In genomic region chr15:48695835-48696573, GRCh38 we compare ENCODE assay signal across 15 cellular contexts. TPM values are rescaled to one million over a fixed set of nuclear protein-coding genes. Genes with fewer than 3 reads are reported as not detected.
A peak's percentile ranks its signal among the peaks of the same experiment; 100 is the strongest.
DNase-seq lines count a peak whose midpoint lies in the region; ATAC-seq and TF ChIP-seq lines count a peak whose summit lies in the region.
"Had no signal": no experiment of that assay in that cellular context is flagged by ENCODE, and none has a peak within 500 bp of the region (broad histone marks: within the 10 kb centered on the region; RNA-seq: fewer than 3 reads in every experiment).

No MANE protein-coding gene starts in this region.

- DNase-seq in ELR (ENCODE audit: low read depth) (peak; percentile 27), SJSA1 (ENCODE audit: low read depth in 1 of 2, low spot score in 2 of 2) (no peak), brain microvascular endothelial cell (no peak), Right ventricle myocardium superior (no peak), prostate gland (ENCODE audit: low spot score) (no peak)
- no peak for DNase-seq in central memory CD4-positive, alpha-beta T cell
- DNase-seq in stimulated activated naive CD8-positive, alpha-beta T cell treated with anti-CD3 and anti-CD28 coated beads, Interleukin-15, Interleukin-2, amounts not matched to agents 100 U/mL and 50 U/mL, for 24 hours, result no peak
- DNase-seq: DMS153; NCI-H1436; NCI-H69; NK-92 treated with Interleukin-12 subunit alpha and Interleukin-12 subunit beta, amount 100 ng/mL, for 24 hours; SHP77 treated with DMSO at 0.1 percent for 48 hours had no signal

- in situ Hi-C loops in brain microvascular endothelial cell (cut with HindIII; ENCODE audit: low pct_ligation_motif_present, low sequenced_read_pairs), result no loop called here

- H3K4me1 ChIP-seq in SJSA1 (replicated peaks) (peaks cover 39% of the 10 kb centered on the region), mesodermal cell (ENCODE audit: control insufficient read depth, insufficient read depth, low read length, poor library complexity, severe bottlenecking) (peaks cover 13% of the 10 kb centered on the region), prostate gland (replicated peaks) (no peaks in the 10 kb centered on the region)

- H3K4me3 ChIP-seq in SJSA1 (no peak overlapping the region), brain microvascular endothelial cell (ENCODE audit: low read depth, low read length) (no peak overlapping the region), mesodermal cell (ENCODE audit: extremely low read depth, insufficient read depth, low read length, poor library complexity, severe bottlenecking) (no peak overlapping the region), prostate gland (no peak overlapping the region)

- 72% methylated on average over 4 of the region's 6 CpGs; no CpG with 5 or more reads in 1 of the 2 experiments for whole genome bisulfite sequencing in mesodermal cell (ENCODE audit: insufficient coverage in 2 of 2), 2 experiments
- WGBS in prostate gland, result 68% methylated on average over 6 of the region's 6 CpGs

- H3K27ac ChIP-seq in SJSA1 (peak overlapping the region; percentile 49; the same call in 1 of the 2 replicates), brain microvascular endothelial cell (peak overlapping the region; percentile 85), mesodermal cell (ENCODE audit: low read depth, low read length, severe bottlenecking) (peak overlapping the region; percentile 2), prostate gland (no peak overlapping the region)
- H3K27ac ChIP-seq: C4-2B had no signal

- TF ChIP-seq POLR2A in prostate gland (IDR thresholded peaks at IDR 0.05), result no peak

- H3K27me3 ChIP-seq in SJSA1 (replicated peaks), result no peaks in the 10 kb centered on the region
- H3K27me3 ChIP-seq in brain microvascular endothelial cell (replicated peaks), result no peaks in the 10 kb centered on the region
- no peaks in the 10 kb centered on the region for H3K27me3 ChIP-seq in prostate gland (replicated peaks; ENCODE audit: insufficient read depth)

- intact Hi-C loops in Right ventricle myocardium superior (cut with DNase I) (no loop called here), prostate gland (cut with DNase I) (no loop called here)

- no peak for TF ChIP-seq CTCF in brain microvascular endothelial cell (IDR thresholded peaks at IDR 0.05; ENCODE audit: low read depth, low read length, missing control alignments)
- TF ChIP-seq CTCF in prostate gland (IDR thresholded peaks at IDR 0.05), result no peak

- H3K36me3 ChIP-seq in SJSA1, result no peaks in the 10 kb centered on the region
- no peaks in the 10 kb centered on the region for H3K36me3 ChIP-seq in brain microvascular endothelial cell (replicated peaks)
- H3K36me3 ChIP-seq in mesodermal cell (ENCODE audit: control insufficient read depth, insufficient read depth, low read length), result no peaks in the 10 kb centered on the region
- H3K36me3 ChIP-seq in prostate gland, result no peaks in the 10 kb centered on the region

- ATAC-seq in Right ventricle myocardium superior (ENCODE audit: poor library complexity), result no peak
- ATAC-seq in stimulated activated naive CD8-positive, alpha-beta T cell treated with anti-CD3 and anti-CD28 coated beads, Interleukin-15, Interleukin-2, amounts not matched to agents 100 U/mL and 50 U/mL, for 24 hours, result no peak
- ATAC-seq: Panc1 had no signal

- H3K9me3 ChIP-seq in SJSA1 (replicated peaks) (no peaks in the 10 kb centered on the region), mesodermal cell (ENCODE audit: control insufficient read depth, low read length) (no peaks in the 10 kb centered on the region), prostate gland (no peaks in the 10 kb centered on the region)

RNA-seq across cellular contexts. Expression of gene FBN1, which starts 50.5 kb away (rescaled TPM):
- total RNA-seq in SJSA1 (2014; rRNA removed; shearing (Covaris generic)), result 352 and 372 TPM in 2 replicates
- polyA plus RNA-seq in mesodermal cell (2013, experiment 1 of 2), result 47.7 TPM
- polyA plus RNA-seq in mesodermal cell (2013, experiment 2 of 2), result 41.2 TPM
- total RNA-seq in Right ventricle myocardium superior, result 39.4 TPM
- total RNA-seq in prostate gland, result 10 to 100 TPM; 12.1 to 81.9 TPM

Comparison
In these comparisons a context has a peak if more than half of its experiments do, and no peak if none do; other contexts are left out.
1. H3K27ac ChIP-seq: peak in SJSA1 (single experiment), brain microvascular endothelial cell (single experiment) and mesodermal cell (single experiment); none in prostate gland (0 of 2).